9 cellular contexts compared by ENCODE assay signal in the genomic region with DNA sequence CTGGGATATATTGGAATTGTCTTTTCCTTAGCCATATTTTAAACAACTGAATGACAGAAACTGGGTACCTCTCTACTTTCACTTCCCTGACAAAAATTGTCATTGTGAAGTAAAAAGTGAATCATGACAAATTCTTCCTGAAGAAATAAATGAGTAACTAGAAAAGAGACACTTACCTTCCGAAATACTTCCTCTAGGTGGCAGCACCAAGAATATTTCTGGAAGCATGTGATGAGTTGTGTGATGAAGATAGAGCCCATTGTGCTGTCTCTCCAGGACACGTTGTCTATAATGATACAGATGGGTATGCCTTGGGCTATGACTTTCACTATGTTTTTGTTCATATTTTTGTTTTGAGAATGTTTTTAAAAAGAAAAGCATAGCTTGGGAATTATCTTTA.
DNase-seq lines count a peak whose midpoint lies in the region; ATAC-seq and TF ChIP-seq lines count a peak whose summit lies in the region.
"Had no signal": no experiment of that assay in that cellular context is flagged by ENCODE, and none has a peak within 500 bp of the region (broad histone marks: within the 10 kb centered on the region; RNA-seq: fewer than 3 reads in every experiment).

No MANE protein-coding gene starts in this region.

- TF ChIP-seq CTCF in HL-60 (IDR thresholded peaks at IDR 0.05; ENCODE audit: insufficient read depth, low read length) (peak; percentile 10), retinal pigment epithelial cell (conservative IDR thresholded peaks at IDR 0.05; ENCODE audit: low read depth, low read length) (peak; percentile 43)

- H3K4me3 ChIP-seq in HL-60 (replicated peaks; ENCODE audit: insufficient read depth, low read length) (no peak overlapping the region), retinal pigment epithelial cell (ENCODE audit: low read length) (no peak overlapping the region)
- H3K4me3 ChIP-seq: SK-N-MC had no signal

- H3K27me3 ChIP-seq in HL-60 (ENCODE audit: insufficient read depth, poor library complexity, severe bottlenecking): no peaks in the 10 kb centered on the region

- peak; percentile 89 for ATAC-seq in GM21526 (IDR thresholded peaks at IDR 0.05; ENCODE audit: low FRiP score, unreplicated experiment)

- no peak overlapping the region for H3K27ac ChIP-seq in HL-60 (replicated peaks)
- H3K27ac ChIP-seq: SK-N-MC had no signal

- peak; percentile 22 for DNase-seq in stimulated activated CD4-positive, alpha-beta T cell treated with anti-CD3 and anti-CD28 coated beads, Interleukin-2, amount 100 ng/mL, for 4 hours (ENCODE audit: low read depth)
- no peak for DNase-seq in stimulated activated CD4-positive, alpha-beta T cell treated with anti-CD3 and anti-CD28 coated beads, Interleukin-1b, Interleukin-23, amount 100 ng/mL, for 48 hours
- peak; percentile 38 to 43 for DNase-seq in HL-60 (ENCODE audit: low read depth in 1 of 2, low spot score in 1 of 2)
- DNase-seq in SKM-1 treated with dmso at 0.1 percent for 144 hours (lab: John Stamatoyannopoulos, UW; ENCODE audit: unreplicated experiment): peak; percentile 52
- peak; percentile 72 for DNase-seq in fibroblast of peridontal ligament (ENCODE audit: extremely low read depth)
- DNase-seq in retinal pigment epithelial cell (ENCODE audit: low read depth): no peak
- no peak for DNase-seq in epidermal melanocyte (ENCODE audit: insufficient read length, low spot score)

Comparison
In these comparisons a context has a peak if more than half of its experiments do, and no peak if none do; other contexts are left out.
1. DNase-seq: peak in stimulated activated CD4-positive, alpha-beta T cell treated with anti-CD3 and anti-CD28 coated beads, Interleukin-2, amount 100 ng/mL, for 4 hours (single experiment), HL-60 (2 of 2), SKM-1 treated with dmso at 0.1 percent for 144 hours (single experiment) and fibroblast of peridontal ligament (single experiment); none in stimulated activated CD4-positive, alpha-beta T cell treated with anti-CD3 and anti-CD28 coated beads, Interleukin-1b, Interleukin-23, amount 100 ng/mL, for 48 hours (single experiment), retinal pigment epithelial cell (single experiment) and epidermal melanocyte (single experiment).